20 cellular contexts compared by ENCODE assay signal in genomic region chr18:34354351-34354750, GRCh38.
"Had no signal": no experiment of that assay in that cellular context is flagged by ENCODE, and none has a peak within 500 bp of the region (broad histone marks: within the 10 kb centered on the region; RNA-seq: fewer than 3 reads in every experiment).

No MANE protein-coding gene starts in this region.

- DNase-seq: dermis blood vessel endothelial cell; effector CD4-positive, alpha-beta T cell; effector memory CD4-positive, alpha-beta T cell; erythroblast; esophagus squamous epithelium; foreskin fibroblast; foreskin melanocyte; gastrocnemius medialis; glutamatergic neuron; head of caudate nucleus; heart right ventricle; hippocampal formation; left cardiac atrium; left lung; left ventricle myocardium superior; lower lobe of right lung; mesenchymal stem cell; mucosa of descending colon; naive B cell had no signal

- ATAC-seq: esophagus mucosa, gastrocnemius medialis, heart right ventricle, left cardiac atrium, left lung, left ventricle myocardium superior, lower lobe of right lung, mucosa of descending colon had no signal
